ENCODE assay signal across 1 cellular context in the genomic region with DNA sequence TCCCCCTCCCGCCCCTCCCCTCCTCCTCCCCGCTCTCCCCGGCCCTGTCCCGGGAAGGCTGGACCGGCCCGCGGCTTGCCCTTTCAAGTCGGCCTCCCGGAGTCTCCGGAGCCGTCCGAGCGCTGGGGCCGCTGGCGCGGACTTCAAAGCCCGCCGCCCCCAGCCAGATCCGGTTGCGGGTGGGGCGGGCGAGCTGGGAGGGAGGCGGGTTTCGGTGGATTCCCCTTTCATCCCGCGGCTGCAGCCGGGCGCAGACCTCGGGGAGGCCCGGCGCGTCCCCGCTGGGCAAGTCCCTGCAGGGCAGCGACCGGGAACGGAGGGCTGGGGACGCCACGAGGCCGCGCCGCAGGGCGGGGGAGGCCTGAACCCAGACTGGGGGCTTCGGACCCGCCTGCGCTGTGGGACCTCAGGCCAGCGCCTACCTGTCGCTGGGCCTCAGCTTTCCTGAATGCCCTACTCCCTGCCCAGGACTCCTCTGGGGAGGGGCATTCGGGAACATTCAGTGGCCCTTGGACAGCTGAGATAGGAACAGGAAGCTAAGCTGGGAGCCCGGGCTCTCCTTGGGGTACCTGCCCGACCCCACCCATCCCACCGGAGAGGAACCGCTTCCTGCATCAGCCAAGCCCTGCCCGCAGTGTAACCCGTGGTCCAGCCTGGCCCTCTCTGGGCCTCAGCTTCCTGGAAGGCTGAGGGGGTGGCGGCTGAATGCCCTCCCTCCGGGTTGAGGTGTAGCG.
TF ChIP-seq lines count a peak whose summit lies in the region.

No MANE protein-coding gene starts in this region.

TF ChIP-seq in HepG2, 621 proteins besides CTCF, POLR2A, EP300 and RAD21 (continued from another document and continues in another):
- TF ChIP-seq, protein P1, sequence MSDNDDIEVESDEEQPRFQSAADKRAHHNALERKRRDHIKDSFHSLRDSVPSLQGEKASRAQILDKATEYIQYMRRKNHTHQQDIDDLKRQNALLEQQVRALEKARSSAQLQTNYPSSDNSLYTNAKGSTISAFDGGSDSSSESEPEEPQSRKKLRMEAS (IDR thresholded peaks at IDR 0.05): peak; percentile 84
- no peak; the same call in 1 of the 2 replicates for TF ChIP-seq ZNF839 (CRISPR knock-in tag; IDR thresholded peaks at IDR 0.05; ENCODE audit: borderline replicate concordance)
- TF ChIP-seq, protein P2, sequence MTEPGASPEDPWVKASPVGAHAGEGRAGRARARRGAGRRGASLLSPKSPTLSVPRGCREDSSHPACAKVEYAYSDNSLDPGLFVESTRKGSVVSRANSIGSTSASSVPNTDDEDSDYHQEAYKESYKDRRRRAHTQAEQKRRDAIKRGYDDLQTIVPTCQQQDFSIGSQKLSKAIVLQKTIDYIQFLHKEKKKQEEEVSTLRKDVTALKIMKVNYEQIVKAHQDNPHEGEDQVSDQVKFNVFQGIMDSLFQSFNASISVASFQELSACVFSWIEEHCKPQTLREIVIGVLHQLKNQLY (CRISPR knock-in tag; IDR thresholded peaks at IDR 0.05): no peak
- no peak for TF ChIP-seq KMT2B (CRISPR knock-in tag; IDR thresholded peaks at IDR 0.05)
- TF ChIP-seq, protein P3, sequence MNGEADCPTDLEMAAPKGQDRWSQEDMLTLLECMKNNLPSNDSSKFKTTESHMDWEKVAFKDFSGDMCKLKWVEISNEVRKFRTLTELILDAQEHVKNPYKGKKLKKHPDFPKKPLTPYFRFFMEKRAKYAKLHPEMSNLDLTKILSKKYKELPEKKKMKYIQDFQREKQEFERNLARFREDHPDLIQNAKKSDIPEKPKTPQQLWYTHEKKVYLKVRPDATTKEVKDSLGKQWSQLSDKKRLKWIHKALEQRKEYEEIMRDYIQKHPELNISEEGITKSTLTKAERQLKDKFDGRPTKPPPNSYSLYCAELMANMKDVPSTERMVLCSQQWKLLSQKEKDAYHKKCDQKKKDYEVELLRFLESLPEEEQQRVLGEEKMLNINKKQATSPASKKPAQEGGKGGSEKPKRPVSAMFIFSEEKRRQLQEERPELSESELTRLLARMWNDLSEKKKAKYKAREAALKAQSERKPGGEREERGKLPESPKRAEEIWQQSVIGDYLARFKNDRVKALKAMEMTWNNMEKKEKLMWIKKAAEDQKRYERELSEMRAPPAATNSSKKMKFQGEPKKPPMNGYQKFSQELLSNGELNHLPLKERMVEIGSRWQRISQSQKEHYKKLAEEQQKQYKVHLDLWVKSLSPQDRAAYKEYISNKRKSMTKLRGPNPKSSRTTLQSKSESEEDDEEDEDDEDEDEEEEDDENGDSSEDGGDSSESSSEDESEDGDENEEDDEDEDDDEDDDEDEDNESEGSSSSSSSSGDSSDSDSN (CRISPR knock-in tag; IDR thresholded peaks at IDR 0.05): peak; percentile 97
- TF ChIP-seq MAZ (IDR thresholded peaks at IDR 0.05; ENCODE audit: borderline replicate concordance, low read depth, low read length): peak; percentile 96
- peak; percentile 99 for TF ChIP-seq MAZ (CRISPR knock-in tag; IDR thresholded peaks at IDR 0.05; ENCODE audit: low read depth)
- TF ChIP-seq, protein P4, sequence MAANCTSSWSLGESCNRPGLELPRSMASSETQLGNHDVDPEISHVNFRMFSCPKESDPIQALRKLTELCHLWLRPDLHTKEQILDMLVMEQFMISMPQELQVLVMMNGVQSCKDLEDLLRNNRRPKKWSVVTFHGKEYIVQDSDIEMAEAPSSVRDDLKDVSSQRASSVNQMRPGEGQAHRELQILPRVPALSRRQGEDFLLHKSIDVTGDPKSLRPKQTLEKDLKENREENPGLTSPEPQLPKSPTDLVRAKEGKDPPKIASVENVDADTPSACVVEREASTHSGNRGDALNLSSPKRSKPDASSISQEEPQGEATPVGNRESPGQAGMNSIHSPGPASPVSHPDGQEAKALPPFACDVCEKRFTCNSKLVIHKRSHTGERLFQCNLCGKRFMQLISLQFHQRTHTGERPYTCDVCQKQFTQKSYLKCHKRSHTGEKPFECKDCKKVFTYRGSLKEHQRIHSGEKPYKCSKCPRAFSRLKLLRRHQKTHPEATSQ (CRISPR knock-in tag; IDR thresholded peaks at IDR 0.05; ENCODE audit: borderline replicate concordance): peak; percentile 60; the same call in 1 of the 2 replicates
- TF ChIP-seq ZNF777 (CRISPR knock-in tag; IDR thresholded peaks at IDR 0.05): peak; percentile 81; the same call in 1 of the 2 replicates
- no peak; the same call in 1 of the 2 replicates for TF ChIP-seq ZNF616 (CRISPR knock-in tag; IDR thresholded peaks at IDR 0.05; ENCODE audit: low read depth)
- peak; percentile 67; the same call in 1 of the 2 replicates for TF ChIP-seq MIXL1 (CRISPR knock-in tag; IDR thresholded peaks at IDR 0.05)
- peak; percentile 33; the same call in 1 of the 2 replicates for TF ChIP-seq ZNF713 (CRISPR knock-in tag; IDR thresholded peaks at IDR 0.05)
- no peak for TF ChIP-seq CHCHD3 (CRISPR knock-in tag; IDR thresholded peaks at IDR 0.05)
- no peak for TF ChIP-seq ZFP36 (IDR thresholded peaks at IDR 0.05; ENCODE audit: borderline replicate concordance, low read depth, low read length, partially characterized antibody)
- TF ChIP-seq STAG1 (CRISPR knock-in tag; IDR thresholded peaks at IDR 0.05): peak; percentile 25
- TF ChIP-seq NR2F1 (CRISPR knock-in tag; IDR thresholded peaks at IDR 0.05): peak; percentile 15 to 55; a peak in 2 of 4 replicates
- TF ChIP-seq, protein P5, sequence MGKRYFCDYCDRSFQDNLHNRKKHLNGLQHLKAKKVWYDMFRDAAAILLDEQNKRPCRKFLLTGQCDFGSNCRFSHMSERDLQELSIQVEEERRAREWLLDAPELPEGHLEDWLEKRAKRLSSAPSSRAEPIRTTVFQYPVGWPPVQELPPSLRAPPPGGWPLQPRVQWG (CRISPR knock-in tag; IDR thresholded peaks at IDR 0.05; ENCODE audit: borderline replicate concordance, low read depth): no peak
- no peak for TF ChIP-seq ARHGAP35 (CRISPR knock-in tag; IDR thresholded peaks at IDR 0.05; ENCODE audit: borderline replicate concordance)
- TF ChIP-seq, protein P6, sequence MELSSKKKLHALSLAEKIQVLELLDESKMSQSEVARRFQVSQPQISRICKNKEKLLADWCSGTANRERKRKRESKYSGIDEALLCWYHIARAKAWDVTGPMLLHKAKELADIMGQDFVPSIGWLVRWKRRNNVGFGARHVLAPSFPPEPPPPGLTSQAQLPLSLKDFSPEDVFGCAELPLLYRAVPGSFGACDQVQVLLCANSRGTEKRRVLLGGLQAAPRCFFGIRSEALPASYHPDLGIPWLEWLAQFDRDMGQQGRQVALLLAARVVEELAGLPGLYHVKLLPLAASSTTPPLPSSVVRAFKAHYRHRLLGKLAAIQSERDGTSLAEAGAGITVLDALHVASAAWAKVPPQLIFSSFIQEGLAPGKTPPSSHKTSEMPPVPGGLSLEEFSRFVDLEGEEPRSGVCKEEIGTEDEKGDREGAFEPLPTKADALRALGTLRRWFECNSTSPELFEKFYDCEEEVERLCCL (CRISPR knock-in tag; IDR thresholded peaks at IDR 0.05; ENCODE audit: borderline replicate concordance): no peak
- TF ChIP-seq, protein P7, sequence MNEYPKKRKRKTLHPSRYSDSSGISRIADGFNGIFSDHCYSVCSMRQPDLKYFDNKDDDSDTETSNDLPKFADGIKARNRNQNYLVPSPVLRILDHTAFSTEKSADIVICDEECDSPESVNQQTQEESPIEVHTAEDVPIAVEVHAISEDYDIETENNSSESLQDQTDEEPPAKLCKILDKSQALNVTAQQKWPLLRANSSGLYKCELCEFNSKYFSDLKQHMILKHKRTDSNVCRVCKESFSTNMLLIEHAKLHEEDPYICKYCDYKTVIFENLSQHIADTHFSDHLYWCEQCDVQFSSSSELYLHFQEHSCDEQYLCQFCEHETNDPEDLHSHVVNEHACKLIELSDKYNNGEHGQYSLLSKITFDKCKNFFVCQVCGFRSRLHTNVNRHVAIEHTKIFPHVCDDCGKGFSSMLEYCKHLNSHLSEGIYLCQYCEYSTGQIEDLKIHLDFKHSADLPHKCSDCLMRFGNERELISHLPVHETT (CRISPR knock-in tag; conservative IDR thresholded peaks at IDR 0.05): peak; percentile 100
- TF ChIP-seq SIX1 (CRISPR knock-in tag; IDR thresholded peaks at IDR 0.05; ENCODE audit: borderline replicate concordance): peak; percentile 75
- TF ChIP-seq BCL6 (CRISPR knock-in tag; IDR thresholded peaks at IDR 0.05): peak; percentile 93
- TF ChIP-seq, protein P8, sequence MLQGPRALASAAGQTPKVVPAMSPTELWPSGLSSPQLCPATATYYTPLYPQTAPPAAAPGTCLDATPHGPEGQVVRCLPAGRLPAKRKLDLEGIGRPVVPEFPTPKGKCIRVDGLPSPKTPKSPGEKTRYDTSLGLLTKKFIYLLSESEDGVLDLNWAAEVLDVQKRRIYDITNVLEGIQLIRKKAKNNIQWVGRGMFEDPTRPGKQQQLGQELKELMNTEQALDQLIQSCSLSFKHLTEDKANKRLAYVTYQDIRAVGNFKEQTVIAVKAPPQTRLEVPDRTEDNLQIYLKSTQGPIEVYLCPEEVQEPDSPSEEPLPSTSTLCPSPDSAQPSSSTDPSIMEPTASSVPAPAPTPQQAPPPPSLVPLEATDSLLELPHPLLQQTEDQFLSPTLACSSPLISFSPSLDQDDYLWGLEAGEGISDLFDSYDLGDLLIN (CRISPR knock-in tag; IDR thresholded peaks at IDR 0.05; ENCODE audit: borderline replicate concordance): 0 out of 2 replicates have a peak, but pooled peaks have one; percentile 16
- peak; percentile 55 for TF ChIP-seq ZNF552 (CRISPR knock-in tag; IDR thresholded peaks at IDR 0.05; ENCODE audit: borderline replicate concordance)
- TF ChIP-seq ATF7 (IDR thresholded peaks at IDR 0.05): no peak
- TF ChIP-seq ATF7 (CRISPR knock-in tag; IDR thresholded peaks at IDR 0.05): peak; percentile 29; the same call in 1 of the 2 replicates
- no peak for TF ChIP-seq PCBP2 (optimal IDR thresholded peaks at IDR 0.05; ENCODE audit: low read depth, low read length, poor library complexity, severe bottlenecking)
- TF ChIP-seq NCOR1 (IDR thresholded peaks at IDR 0.05; ENCODE audit: borderline replicate concordance, low read length): peak; percentile 33; the same call in 1 of the 2 replicates
- no peak; the same call in 1 of the 2 replicates for TF ChIP-seq SOX13 (IDR thresholded peaks at IDR 0.05)
- TF ChIP-seq SOX13 (CRISPR knock-in tag; conservative IDR thresholded peaks at IDR 0.05 in 1 of 2, IDR thresholded peaks at IDR 0.05 in 1 of 2): peak in 1 of 2 experiments; percentile 86; a peak in 2 of 4 replicates
- no peak for TF ChIP-seq ZNF329 (CRISPR knock-in tag; IDR thresholded peaks at IDR 0.05; ENCODE audit: low read depth)
- TF ChIP-seq, protein P9, sequence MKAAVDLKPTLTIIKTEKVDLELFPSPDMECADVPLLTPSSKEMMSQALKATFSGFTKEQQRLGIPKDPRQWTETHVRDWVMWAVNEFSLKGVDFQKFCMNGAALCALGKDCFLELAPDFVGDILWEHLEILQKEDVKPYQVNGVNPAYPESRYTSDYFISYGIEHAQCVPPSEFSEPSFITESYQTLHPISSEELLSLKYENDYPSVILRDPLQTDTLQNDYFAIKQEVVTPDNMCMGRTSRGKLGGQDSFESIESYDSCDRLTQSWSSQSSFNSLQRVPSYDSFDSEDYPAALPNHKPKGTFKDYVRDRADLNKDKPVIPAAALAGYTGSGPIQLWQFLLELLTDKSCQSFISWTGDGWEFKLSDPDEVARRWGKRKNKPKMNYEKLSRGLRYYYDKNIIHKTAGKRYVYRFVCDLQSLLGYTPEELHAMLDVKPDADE (CRISPR knock-in tag; IDR thresholded peaks at IDR 0.05): 0 out of 2 replicates have a peak, but pooled peaks have one; percentile 76
- peak; percentile 62; the same call in 1 of the 2 replicates for TF ChIP-seq ZFP41 (CRISPR knock-in tag; IDR thresholded peaks at IDR 0.05; ENCODE audit: borderline replicate concordance)
- peak; percentile 62; the same call in 1 of the 2 replicates for TF ChIP-seq CEBPG (CRISPR knock-in tag; IDR thresholded peaks at IDR 0.05)
- no peak for TF ChIP-seq REXO4 (CRISPR knock-in tag; IDR thresholded peaks at IDR 0.05; ENCODE audit: borderline replicate concordance)
- TF ChIP-seq SMARCC2 (IDR thresholded peaks at IDR 0.05): no peak
- no peak for TF ChIP-seq ZFAT (CRISPR knock-in tag; conservative IDR thresholded peaks at IDR 0.05)
- TF ChIP-seq EZH2 (conservative IDR thresholded peaks at IDR 0.05; ENCODE audit: low read depth, low read length): no peak
- TF ChIP-seq CHD4 (IDR thresholded peaks at IDR 0.05; ENCODE audit: borderline replicate concordance, low read length): no peak
- TF ChIP-seq NR2F2 (IDR thresholded peaks at IDR 0.05; ENCODE audit: borderline replicate concordance, low read depth): peak; percentile 74; the same call in 1 of the 2 replicates
- TF ChIP-seq, protein P10, sequence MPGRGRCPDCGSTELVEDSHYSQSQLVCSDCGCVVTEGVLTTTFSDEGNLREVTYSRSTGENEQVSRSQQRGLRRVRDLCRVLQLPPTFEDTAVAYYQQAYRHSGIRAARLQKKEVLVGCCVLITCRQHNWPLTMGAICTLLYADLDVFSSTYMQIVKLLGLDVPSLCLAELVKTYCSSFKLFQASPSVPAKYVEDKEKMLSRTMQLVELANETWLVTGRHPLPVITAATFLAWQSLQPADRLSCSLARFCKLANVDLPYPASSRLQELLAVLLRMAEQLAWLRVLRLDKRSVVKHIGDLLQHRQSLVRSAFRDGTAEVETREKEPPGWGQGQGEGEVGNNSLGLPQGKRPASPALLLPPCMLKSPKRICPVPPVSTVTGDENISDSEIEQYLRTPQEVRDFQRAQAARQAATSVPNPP (CRISPR knock-in tag; IDR thresholded peaks at IDR 0.05): peak; percentile 74; the same call in 1 of the 2 replicates
- peak; percentile 67 for TF ChIP-seq DR1 (CRISPR knock-in tag; IDR thresholded peaks at IDR 0.05)
- TF ChIP-seq ZNF556 (CRISPR knock-in tag; IDR thresholded peaks at IDR 0.05; ENCODE audit: borderline replicate concordance): 0 out of 2 replicates have a peak, but pooled peaks have one; percentile 16
- TF ChIP-seq FOXM1 (CRISPR knock-in tag; IDR thresholded peaks at IDR 0.05): no peak
- TF ChIP-seq, protein P11, sequence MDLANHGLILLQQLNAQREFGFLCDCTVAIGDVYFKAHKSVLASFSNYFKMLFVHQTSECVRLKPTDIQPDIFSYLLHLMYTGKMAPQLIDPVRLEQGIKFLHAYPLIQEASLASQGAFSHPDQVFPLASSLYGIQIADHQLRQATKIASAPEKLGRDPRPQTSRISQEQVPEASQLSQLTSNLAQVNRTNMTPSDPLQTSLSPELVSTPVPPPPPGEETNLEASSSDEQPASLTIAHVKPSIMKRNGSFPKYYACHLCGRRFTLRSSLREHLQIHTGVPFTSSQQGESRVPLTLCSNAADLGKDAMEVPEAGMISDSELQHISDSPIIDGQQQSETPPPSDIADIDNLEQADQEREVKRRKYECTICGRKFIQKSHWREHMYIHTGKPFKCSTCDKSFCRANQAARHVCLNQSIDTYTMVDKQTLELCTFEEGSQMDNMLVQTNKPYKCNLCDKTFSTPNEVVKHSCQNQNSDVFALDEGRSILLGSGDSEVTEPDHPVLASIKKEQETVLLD (CRISPR knock-in tag; IDR thresholded peaks at IDR 0.05; ENCODE audit: low read depth): peak; percentile 100
